Comparison of ENCODE assay signal across 24 cellular contexts in genomic region chr9:33112099-33112498, GRCh38. TPM values are rescaled to one million over a fixed set of nuclear protein-coding genes. Genes with fewer than 3 reads are reported as not detected.
DNase-seq lines count a peak whose midpoint lies in the region; ATAC-seq, FAIRE-seq and TF ChIP-seq lines count a peak whose summit lies in the region.
"Had no signal": no experiment of that assay in that cellular context is flagged by ENCODE, and none has a peak within 500 bp of the region (broad histone marks: within the 10 kb centered on the region; RNA-seq: fewer than 3 reads in every experiment).

No MANE protein-coding gene starts in this region.

- H3K79me1 ChIP-seq in IMR-90 (ENCODE audit: low read depth in 1 of 2, low read length in 2 of 2) = peaks cover 25 to 56% of the 10 kb centered on the region in 2 experiments

- H3K36me3 Mint-ChIP-seq in activated CD4-positive, alpha-beta T cell treated with anti-CD3 and anti-CD28 coated beads, Interleukin-2, amount 10 ng/mL, durations not matched to agents 24 days and 14 days (ENCODE audit: low read depth) = peaks cover 43% of the 10 kb centered on the region
- H3K36me3 Mint-ChIP-seq in central memory CD8-positive, alpha-beta T cell (ENCODE audit: insufficient read depth) = peaks cover 58% of the 10 kb centered on the region

- no CpG with 5 or more reads among the region's 4 CpGs for WGBS in IMR-90 (ENCODE audit: extremely low coverage in 2 of 2, insufficient read length in 1 of 2), 2 experiments

- no peak overlapping the region for H2AFZ ChIP-seq in IMR-90 (replicated peaks; ENCODE audit: low read length, poor library complexity)

- H2BK15ac ChIP-seq in IMR-90 (ENCODE audit: low read depth, low read length) = no peak overlapping the region

- no peak overlapping the region for H4K91ac ChIP-seq in IMR-90 (ENCODE audit: insufficient read depth, low read depth, low read length)

- H2AK5ac ChIP-seq in IMR-90 (ENCODE audit: low read depth, low read length) = no peak overlapping the region; the same call in 1 of the 2 replicates

- FAIRE-seq in GM12891 (lab: Jason Lieb, UNC) = no peak
- FAIRE-seq: A204.1, D721Med, endothelial cell of umbilical vein had no signal

- H3K27ac ChIP-seq in IMR-90 (ENCODE audit: insufficient read depth, low read length) (no peak overlapping the region), neutrophil (peak overlapping the region; percentile 27)
- H3K27ac ChIP-seq: BLaER1 treated with 17β-estradiol and CSF1 and Interleukin-3, amounts not matched to agents 10 nM and 100 nM; breast epithelium; HL-60 had no signal

- no peak overlapping the region for H3K4me3 Mint-ChIP-seq in activated CD4-positive, alpha-beta T cell treated with anti-CD3 and anti-CD28 coated beads, Interleukin-2, amount 10 ng/mL, durations not matched to agents 24 days and 14 days
- H3K4me3 Mint-ChIP-seq in central memory CD8-positive, alpha-beta T cell = no peak overlapping the region
- H3K4me3 Mint-ChIP-seq: activated CD4-positive, alpha-beta memory T cell treated with anti-CD3 and anti-CD28 coated beads for 36 hours had no signal

- TF ChIP-seq POLR2A in IMR-90 (IDR thresholded peaks at IDR 0.05; ENCODE audit: low read depth, low read length) = no peak
- no peak for TF ChIP-seq POLR2A in GM12891 (IDR thresholded peaks at IDR 0.05; ENCODE audit: low read depth, low read length)

- no peak overlapping the region for H3K9ac ChIP-seq in IMR-90 (ENCODE audit: low read depth, low read length)
- H3K9ac ChIP-seq: BLaER1 treated with 17β-estradiol and CSF1 and Interleukin-3, amounts not matched to agents 10 nM and 100 nM had no signal

- no peak overlapping the region for H3K4me3 ChIP-seq in IMR-90 (ENCODE audit: insufficient read depth, low read depth, low read length)
- H3K4me3 ChIP-seq in neutrophil (ENCODE audit: low read depth in 1 of 2, low read length in 1 of 2) = no peak overlapping the region
- H3K4me3 ChIP-seq: BLaER1 treated with 17β-estradiol and CSF1 and Interleukin-3, amounts not matched to agents 10 nM and 100 nM; breast epithelium; smooth muscle cell had no signal

- no peaks in the 10 kb centered on the region; the same call in 1 of the 2 replicates for H4K20me1 ChIP-seq in IMR-90 (ENCODE audit: insufficient read depth, low read length)

- H3K14ac ChIP-seq in IMR-90 (replicated peaks; ENCODE audit: low read depth, low read length) = no peak overlapping the region

- H3K27ac Mint-ChIP-seq in activated CD4-positive, alpha-beta T cell treated with anti-CD3 and anti-CD28 coated beads, Interleukin-2, amount 10 ng/mL, durations not matched to agents 24 days and 14 days = peak overlapping the region; percentile 54
- peak overlapping the region; percentile 52 for H3K27ac Mint-ChIP-seq in central memory CD8-positive, alpha-beta T cell (ENCODE audit: low read depth)
- H3K27ac Mint-ChIP-seq: activated CD4-positive, alpha-beta memory T cell treated with anti-CD3 and anti-CD28 coated beads for 36 hours had no signal

- no peak overlapping the region for H3K23ac ChIP-seq in IMR-90 (ENCODE audit: low read depth, low read length)

- in situ Hi-C loops in IMR-90 (cut with MboI; ENCODE audit: low sequenced_read_pairs) = no loop called here

- no peak for ATAC-seq in IMR-90 (ENCODE audit: low read depth)
- ATAC-seq in central memory CD8-positive, alpha-beta T cell (replicated peaks; ENCODE audit: extremely low read depth, poor library complexity, severe bottlenecking) = no peak
- ATAC-seq: left lobe of liver, Right ventricle myocardium inferior had no signal

- H3K27me3 ChIP-seq in IMR-90 (ENCODE audit: control insufficient read depth, insufficient read depth, low read length) = no peaks in the 10 kb centered on the region
- no peaks in the 10 kb centered on the region for H3K27me3 ChIP-seq in neutrophil
- H3K27me3 ChIP-seq: BLaER1 treated with 17β-estradiol and CSF1 and Interleukin-3, amounts not matched to agents 10 nM and 100 nM; breast epithelium had no signal

- H3K36me3 ChIP-seq in IMR-90 (ENCODE audit: control insufficient read depth, insufficient read depth, low read length) (peaks cover 26% of the 10 kb centered on the region), neutrophil (peaks cover 68% of the 10 kb centered on the region)
- H3K36me3 ChIP-seq: breast epithelium had no signal

- no peak for DNase-seq in activated CD4-positive, alpha-beta T cell treated with anti-CD3 and anti-CD28 coated beads, Interleukin-2, amount 10 ng/mL, durations not matched to agents 24 days and 14 days
- no peak for DNase-seq in activated CD4-positive, alpha-beta T cell treated with anti-CD3 and anti-CD28 coated beads for 4 hours
- DNase-seq in IMR-90 (no peak), DMS53 treated with DMSO at 0.1 percent for 48 hours (lab: John Stamatoyannopoulos, UW; ENCODE audit: unreplicated experiment) (no peak), A172 (ENCODE audit: low spot score) (no peak), GM12891 (ENCODE audit: insufficient read length, low spot score) (no peak)
- no peak for DNase-seq in central memory CD8-positive, alpha-beta T cell (ENCODE audit: low spot score in 2 of 2)
- DNase-seq: activated CD4-positive, alpha-beta memory T cell treated with anti-CD3 and anti-CD28 coated beads for 36 hours; cortex of kidney; GDM1; MM.1S; NCI-H1436 treated with DMSO at 0.1 percent for 48 hours; NCI-H526 treated with DMSO at 0.1 percent for 48 hours; stimulated activated CD4-positive, alpha-beta T cell treated with anti-CD3 and anti-CD28 coated beads, Interleukin-4, amount 100 ng/mL, for 1 hour had no signal

- dilution Hi-C loops in IMR-90 (cut with HindIII; ENCODE audit: low sequenced_read_pairs, unreplicated experiment) = no loop called here

- no peak overlapping the region for H4K8ac ChIP-seq in IMR-90 (ENCODE audit: low read depth in 2 of 2, low read length in 2 of 2)

- TF ChIP-seq RAD21 in IMR-90 (IDR thresholded peaks at IDR 0.05; ENCODE audit: low read length) = no peak

- H3K4ac ChIP-seq in IMR-90 (ENCODE audit: low read depth, low read length) = peak overlapping the region; percentile 33; the same call in 1 of the 2 replicates

- peaks cover 25% of the 10 kb centered on the region for H3K9me1 ChIP-seq in IMR-90 (ENCODE audit: insufficient read depth, low read length)

- peaks cover 15% of the 10 kb centered on the region for H3K4me1 Mint-ChIP-seq in activated CD4-positive, alpha-beta T cell treated with anti-CD3 and anti-CD28 coated beads, Interleukin-2, amount 10 ng/mL, durations not matched to agents 24 days and 14 days
- H3K4me1 Mint-ChIP-seq in central memory CD8-positive, alpha-beta T cell = peaks cover 11% of the 10 kb centered on the region

- CTCF ChIA-PET in IMR-90 (lab: Yijun Ruan, JAX) = no interaction called here

- H3K9me3 Mint-ChIP-seq in activated CD4-positive, alpha-beta T cell treated with anti-CD3 and anti-CD28 coated beads, Interleukin-2, amount 10 ng/mL, durations not matched to agents 24 days and 14 days = no peaks in the 10 kb centered on the region
- H3K9me3 Mint-ChIP-seq in central memory CD8-positive, alpha-beta T cell = no peaks in the 10 kb centered on the region
- H3K9me3 Mint-ChIP-seq: activated CD4-positive, alpha-beta memory T cell treated with anti-CD3 and anti-CD28 coated beads for 36 hours had no signal

- H3K9me3 ChIP-seq in IMR-90 (ENCODE audit: control insufficient read depth, insufficient read depth, low read length) = no peaks in the 10 kb centered on the region
- H3K9me3 ChIP-seq in neutrophil = no peaks in the 10 kb centered on the region
- H3K9me3 ChIP-seq: BLaER1 treated with 17β-estradiol and CSF1 and Interleukin-3, amounts not matched to agents 10 nM and 100 nM; breast epithelium had no signal

- no peak overlapping the region for H2BK20ac ChIP-seq in IMR-90 (ENCODE audit: low read depth, low read length)

- no peak for TF ChIP-seq CTCF in IMR-90 (conservative IDR thresholded peaks at IDR 0.05; ENCODE audit: low read depth, low read length)
- TF ChIP-seq CTCF in neutrophil (IDR thresholded peaks at IDR 0.05) = no peak

- BruUV-seq in IMR-90 (replicated peaks; lab: Mats Ljungman, UMichigan) = no TSS peak

- H4K5ac ChIP-seq in IMR-90 (ENCODE audit: low read depth, low read length) = no peak overlapping the region

- H3K4me1 ChIP-seq in IMR-90 (ENCODE audit: control insufficient read depth, insufficient read depth, low read length) (peaks cover 6% of the 10 kb centered on the region), neutrophil (ENCODE audit: control insufficient read depth in 1 of 2, insufficient read depth in 1 of 2, low read depth in 1 of 2, low read length in 1 of 2) (no peaks in the 10 kb centered on the region)

- no peak overlapping the region for H2AK9ac ChIP-seq in IMR-90 (replicated peaks; ENCODE audit: low read depth, low read length, poor library complexity)

- H3K4me2 ChIP-seq in IMR-90 (ENCODE audit: low read depth, low read length) = no peak overlapping the region
- H3K4me2 ChIP-seq: BLaER1 treated with 17β-estradiol and CSF1 and Interleukin-3, amounts not matched to agents 10 nM and 100 nM; smooth muscle cell had no signal

- H3K18ac ChIP-seq in IMR-90 (ENCODE audit: low read depth, low read length) = no peak overlapping the region

- no peak overlapping the region for H2BK120ac ChIP-seq in IMR-90 (ENCODE audit: low read depth, low read length)

- H3K27me3 Mint-ChIP-seq in activated CD4-positive, alpha-beta T cell treated with anti-CD3 and anti-CD28 coated beads, Interleukin-2, amount 10 ng/mL, durations not matched to agents 24 days and 14 days = no peaks in the 10 kb centered on the region
- no peaks in the 10 kb centered on the region for H3K27me3 Mint-ChIP-seq in central memory CD8-positive, alpha-beta T cell
- H3K27me3 Mint-ChIP-seq: activated CD4-positive, alpha-beta memory T cell treated with anti-CD3 and anti-CD28 coated beads for 36 hours had no signal

- no peak overlapping the region for H3K56ac ChIP-seq in IMR-90 (ENCODE audit: extremely low read depth, insufficient read depth, low read length)

- POLR2A ChIA-PET in IMR-90 (lab: Charles Lee; ENCODE audit: unreplicated experiment) = no interaction called here

- no peak overlapping the region for H2BK5ac ChIP-seq in IMR-90 (ENCODE audit: low read depth, low read length, poor library complexity, severe bottlenecking)

- intact Hi-C loops in activated CD4-positive, alpha-beta T cell treated with anti-CD3 and anti-CD28 coated beads, Interleukin-2, amount 10 ng/mL, durations not matched to agents 24 days and 14 days (cut with micrococcal nuclease) = no loop called here
- intact Hi-C loops in IMR-90 (cut with micrococcal nuclease) = no loop called here

RNA-seq across cellular contexts. Expression of gene SMU1, which starts 35.6 kb away (rescaled TPM):
- 28.6 and 30.2 TPM in 2 replicates for total RNA-seq in activated CD4-positive, alpha-beta T cell treated with anti-CD3 and anti-CD28 coated beads, Interleukin-2, amount 10 ng/mL, durations not matched to agents 24 days and 14 days
- total RNA-seq in IMR-90 (2012; rRNA removed) = 36.0 and 37.8 TPM in 2 replicates
- polyA plus RNA-seq in IMR-90 (2012; rRNA removed) = 8.6 and 11.1 TPM in 2 replicates
- polyA plus RNA-seq in IMR-90 (2012; cell fraction: cytosol; rRNA removed) = 3.0 and 4.1 TPM in 2 replicates
- polyA plus RNA-seq in IMR-90 (2012; cell fraction: nucleus; rRNA removed; ENCODE audit: low replicate concordance) = 1.4 and 6.1 TPM in 2 replicates
- 22.9 and 25.0 TPM in 2 replicates for total RNA-seq in A172 (2014; rRNA removed; shearing (Covaris generic))
- polyA plus RNA-seq in GM12891 (2012; ENCODE audit: low read depth, missing spikeins) = 11.9 TPM

RNA-seq across cellular contexts. Expression of gene B4GALT1, which starts 55.0 kb away (rescaled TPM):
- total RNA-seq in activated CD4-positive, alpha-beta T cell treated with anti-CD3 and anti-CD28 coated beads, Interleukin-2, amount 10 ng/mL, durations not matched to agents 24 days and 14 days = 53.8 and 55.7 TPM in 2 replicates
- 8.8 and 11.9 TPM in 2 replicates for total RNA-seq in IMR-90 (2012; rRNA removed)
- polyA plus RNA-seq in IMR-90 (2012; rRNA removed) = 37.6 and 37.8 TPM in 2 replicates
- polyA plus RNA-seq in IMR-90 (2012; cell fraction: cytosol; rRNA removed) = 28.7 and 34.0 TPM in 2 replicates
- polyA plus RNA-seq in IMR-90 (2012; cell fraction: nucleus; rRNA removed; ENCODE audit: low replicate concordance) = 15.4 and 23.3 TPM in 2 replicates
- 15.2 and 19.8 TPM in 2 replicates for total RNA-seq in A172 (2014; rRNA removed; shearing (Covaris generic))
- polyA plus RNA-seq in GM12891 (2012; ENCODE audit: low read depth, missing spikeins) = 35.2 TPM
